11 cellular contexts compared by ENCODE assay signal in genomic region chr2:240916571-240917008, GRCh38. TPM values are rescaled to one million over a fixed set of nuclear protein-coding genes. Genes with fewer than 3 reads are reported as not detected.
A peak's percentile ranks its signal among the peaks of the same experiment; 100 is the strongest.
DNase-seq lines count a peak whose midpoint lies in the region; ATAC-seq and TF ChIP-seq lines count a peak whose summit lies in the region.
"Had no signal": no experiment of that assay in that cellular context is flagged by ENCODE, and none has a peak within 500 bp of the region (broad histone marks: within the 10 kb centered on the region; RNA-seq: fewer than 3 reads in every experiment).

No MANE protein-coding gene starts in this region.

- no peak overlapping the region for H4K91ac ChIP-seq in trophoblast cell (ENCODE audit: low read depth, low read length)

- DNase-seq in NCI-H226, result peak; percentile 30
- DNase-seq in fibroblast of the conjunctiva (ENCODE audit: low read depth), result peak; percentile 87
- peak; percentile 42 for DNase-seq in omental fat pad (ENCODE audit: low spot score)
- DNase-seq in activated CD4-positive, alpha-beta T cell treated with anti-CD3 and anti-CD28 coated beads, Interleukin-2, amount 10 ng/mL, durations not matched to agents 7 days and 5 days, result no peak
- no peak for DNase-seq in trophoblast cell
- DNase-seq in GM10266 (ENCODE audit: extremely low spot score), result no peak
- DNase-seq: naive B cell, NCI-H1092 had no signal

- POLR2A ChIA-PET in activated CD4-positive, alpha-beta T cell treated with anti-CD3 and anti-CD28 coated beads, Interleukin-2, amount 10 ng/mL, durations not matched to agents 7 days and 5 days (lab: Charles Lee), result no interaction called here

- CTCF ChIA-PET in activated CD4-positive, alpha-beta T cell treated with anti-CD3 and anti-CD28 coated beads, Interleukin-2, amount 10 ng/mL, durations not matched to agents 7 days and 5 days (lab: Charles Lee), result no interaction called here

- H3K79me1 ChIP-seq in trophoblast cell (ENCODE audit: low read length), result no peaks in the 10 kb centered on the region

- no CpG with 5 or more reads among the region's 24 CpGs for WGBS in trophoblast cell (ENCODE audit: extremely low coverage, insufficient coverage, insufficient read length)

- no peaks in the 10 kb centered on the region for H3K4me1 Mint-ChIP-seq in activated CD4-positive, alpha-beta T cell treated with anti-CD3 and anti-CD28 coated beads, Interleukin-2, amount 10 ng/mL, durations not matched to agents 7 days and 5 days
- H3K4me1 Mint-ChIP-seq: activated T-helper 17 cell treated with anti-CD3 and anti-CD28 coated beads, Interleukin-2, amount 50 U/mL, for 72 hours had no signal

- peak; percentile 83 for ATAC-seq in omental fat pad (ENCODE audit: low FRiP score)
- no peak for ATAC-seq in HG03097 (IDR thresholded peaks at IDR 0.05; ENCODE audit: low FRiP score, unreplicated experiment)
- ATAC-seq: activated T-helper 17 cell treated with anti-CD3 and anti-CD28 coated beads, Interleukin-2, amount 50 U/mL, for 72 hours had no signal

- no peak overlapping the region for H4K8ac ChIP-seq in trophoblast cell (ENCODE audit: low read depth, low read length)

- H3K27me3 Mint-ChIP-seq in activated CD4-positive, alpha-beta T cell treated with anti-CD3 and anti-CD28 coated beads, Interleukin-2, amount 10 ng/mL, durations not matched to agents 7 days and 5 days, result peaks cover 12% of the 10 kb centered on the region

- H3K27me3 ChIP-seq in BLaER1 treated with 17β-estradiol and CSF1 and Interleukin-3, amounts not matched to agents 10 nM and 100 nM, result peaks cover 0 to 24% (median 0%) of the 10 kb centered on the region in 11 experiments; a peak in 7 of 22 replicates
- H3K27me3 ChIP-seq in trophoblast cell (ENCODE audit: insufficient read depth, low read length), result peaks cover 16% of the 10 kb centered on the region

- no peak overlapping the region for H3K14ac ChIP-seq in trophoblast cell (ENCODE audit: low read length)

- no peaks in the 10 kb centered on the region for H3K79me2 ChIP-seq in trophoblast cell (ENCODE audit: control insufficient read depth, insufficient read depth, low read length, poor library complexity)

- no peaks in the 10 kb centered on the region for H3K9me3 ChIP-seq in BLaER1 treated with 17β-estradiol and CSF1 and Interleukin-3, amounts not matched to agents 10 nM and 100 nM (replicated peaks in 1 of 11)
- H3K9me3 ChIP-seq in trophoblast cell (ENCODE audit: insufficient read depth, low read depth, low read length), result no peaks in the 10 kb centered on the region

- no peak overlapping the region for H3K4me3 Mint-ChIP-seq in activated CD4-positive, alpha-beta T cell treated with anti-CD3 and anti-CD28 coated beads, Interleukin-2, amount 10 ng/mL, durations not matched to agents 7 days and 5 days
- H3K4me3 Mint-ChIP-seq: activated T-helper 17 cell treated with anti-CD3 and anti-CD28 coated beads, Interleukin-2, amount 50 U/mL, for 72 hours had no signal

- no peak overlapping the region for H3K18ac ChIP-seq in trophoblast cell (ENCODE audit: low read length)

- no peak overlapping the region for H3K4ac ChIP-seq in trophoblast cell (ENCODE audit: low read depth, low read length)

- no peak overlapping the region for H3K23ac ChIP-seq in trophoblast cell (ENCODE audit: low read length)

- H3K36me3 ChIP-seq in BLaER1 treated with 17β-estradiol and CSF1 and Interleukin-3, amounts not matched to agents 10 nM and 100 nM, result no peaks in the 10 kb centered on the region
- H3K36me3 ChIP-seq in trophoblast cell (ENCODE audit: control insufficient read depth in 1 of 2, insufficient read depth in 2 of 2, low read length in 2 of 2), result no peaks in the 10 kb centered on the region

- no peak overlapping the region for H2AK5ac ChIP-seq in trophoblast cell (ENCODE audit: low read length)

- peak overlapping the region in 1 of 11 experiments; percentile 20; a peak in 1 of 22 replicates for H3K27ac ChIP-seq in BLaER1 treated with 17β-estradiol and CSF1 and Interleukin-3, amounts not matched to agents 10 nM and 100 nM
- no peak overlapping the region for H3K27ac ChIP-seq in trophoblast cell (ENCODE audit: low read depth, low read length)

- TF ChIP-seq CTCF in omental fat pad (IDR thresholded peaks at IDR 0.05) (no peak), GM10266 (IDR thresholded peaks at IDR 0.05; ENCODE audit: control insufficient read depth, insufficient read depth, low read depth, missing control alignments) (no peak)

- H3K4me1 ChIP-seq in BLaER1 treated with 17β-estradiol and CSF1 and Interleukin-3, amounts not matched to agents 10 nM and 100 nM, result peaks cover 13 to 65% (median 33%) of the 10 kb centered on the region in 10 experiments; a peak in 19 of 20 replicates
- H3K4me1 ChIP-seq in trophoblast cell (ENCODE audit: control insufficient read depth in 1 of 2, insufficient read depth in 2 of 2, low read length in 2 of 2), result peaks cover 0 to 5% of the 10 kb centered on the region in 2 experiments

- no peaks in the 10 kb centered on the region for H3K9me3 Mint-ChIP-seq in activated CD4-positive, alpha-beta T cell treated with anti-CD3 and anti-CD28 coated beads, Interleukin-2, amount 10 ng/mL, durations not matched to agents 7 days and 5 days
- H3K9me3 Mint-ChIP-seq: activated T-helper 17 cell treated with anti-CD3 and anti-CD28 coated beads, Interleukin-2, amount 50 U/mL, for 72 hours; naive B cell had no signal

- H3K27ac Mint-ChIP-seq in activated CD4-positive, alpha-beta T cell treated with anti-CD3 and anti-CD28 coated beads, Interleukin-2, amount 10 ng/mL, durations not matched to agents 7 days and 5 days, result no peak overlapping the region
- H3K27ac Mint-ChIP-seq: activated T-helper 17 cell treated with anti-CD3 and anti-CD28 coated beads, Interleukin-2, amount 50 U/mL, for 72 hours; naive B cell had no signal

- peak overlapping the region in 8 of 10 experiments; percentile 27 to 52 (median 46); a peak in 12 of 20 replicates for H3K4me3 ChIP-seq in BLaER1 treated with 17β-estradiol and CSF1 and Interleukin-3, amounts not matched to agents 10 nM and 100 nM
- H3K4me3 ChIP-seq in trophoblast cell (ENCODE audit: low read depth, low read length), result no peak overlapping the region

- peak overlapping the region in 5 of 11 experiments; percentile 23 to 57 (median 37); a peak in 5 of 22 replicates for H3K9ac ChIP-seq in BLaER1 treated with 17β-estradiol and CSF1 and Interleukin-3, amounts not matched to agents 10 nM and 100 nM
- no peak overlapping the region for H3K9ac ChIP-seq in trophoblast cell (ENCODE audit: low read length)

- no peak overlapping the region for H4K12ac ChIP-seq in trophoblast cell (ENCODE audit: low read depth, low read length)

- peaks cover 0 to 38% (median 0%) of the 10 kb centered on the region in 11 experiments; a peak in 6 of 22 replicates for H4K20me1 ChIP-seq in BLaER1 treated with 17β-estradiol and CSF1 and Interleukin-3, amounts not matched to agents 10 nM and 100 nM

- H3K4me2 ChIP-seq in BLaER1 treated with 17β-estradiol and CSF1 and Interleukin-3, amounts not matched to agents 10 nM and 100 nM, result peak overlapping the region; percentile 68 to 97 (median 93)
- no peak overlapping the region for H3K4me2 ChIP-seq in trophoblast cell (ENCODE audit: low read length)

- H2BK120ac ChIP-seq in trophoblast cell (ENCODE audit: insufficient read depth, low read length, poor library complexity), result no peak overlapping the region

- no peaks in the 10 kb centered on the region for H3K36me3 Mint-ChIP-seq in activated CD4-positive, alpha-beta T cell treated with anti-CD3 and anti-CD28 coated beads, Interleukin-2, amount 10 ng/mL, durations not matched to agents 7 days and 5 days (ENCODE audit: low read depth)
- H3K36me3 Mint-ChIP-seq: naive B cell had no signal

- no peak overlapping the region for H2BK5ac ChIP-seq in trophoblast cell (ENCODE audit: low read depth, low read length, poor library complexity)

- H2BK12ac ChIP-seq in trophoblast cell (ENCODE audit: low read length), result no peak overlapping the region

- H2AFZ ChIP-seq in trophoblast cell (ENCODE audit: insufficient read depth, low read length, poor library complexity), result no peak overlapping the region

RNA-seq across cellular contexts. Expression of gene CROCC2, which starts 10.5 kb away (rescaled TPM):
- under 1 TPM in 2 of 4 donors, not detected in 2; 0.06 to 0.12 TPM for total RNA-seq in omental fat pad
- total RNA-seq in activated CD4-positive, alpha-beta T cell treated with anti-CD3 and anti-CD28 coated beads, Interleukin-2, amount 10 ng/mL, durations not matched to agents 7 days and 5 days, result not detected
- polyA plus RNA-seq in trophoblast cell (2013), result not detected in 2 replicates
- total RNA-seq: activated T-helper 17 cell treated with anti-CD3 and anti-CD28 coated beads, Interleukin-2, amount 50 U/mL, for 72 hours had no signal

RNA-seq across cellular contexts. Expression of gene MAB21L4, which starts 20.6 kb away (rescaled TPM):
- not detected for total RNA-seq in omental fat pad
- not detected for total RNA-seq in activated CD4-positive, alpha-beta T cell treated with anti-CD3 and anti-CD28 coated beads, Interleukin-2, amount 10 ng/mL, durations not matched to agents 7 days and 5 days
- 0.04 and 0.08 TPM in 2 replicates for polyA plus RNA-seq in trophoblast cell (2013)
- total RNA-seq: activated T-helper 17 cell treated with anti-CD3 and anti-CD28 coated beads, Interleukin-2, amount 50 U/mL, for 72 hours had no signal

RNA-seq across cellular contexts. Expression of gene AGXT, which starts 48.0 kb away (rescaled TPM):
- total RNA-seq in omental fat pad, result 1 to 10 TPM in 1 of 4 donors, under 1 TPM in 1, not detected in 2; 0.56 to 1.4 TPM
- total RNA-seq in activated CD4-positive, alpha-beta T cell treated with anti-CD3 and anti-CD28 coated beads, Interleukin-2, amount 10 ng/mL, durations not matched to agents 7 days and 5 days, result not detected
- polyA plus RNA-seq in trophoblast cell (2013), result not detected in 2 replicates
- total RNA-seq: activated T-helper 17 cell treated with anti-CD3 and anti-CD28 coated beads, Interleukin-2, amount 50 U/mL, for 72 hours had no signal

Comparison
In these comparisons a context has a peak if more than half of its experiments do, and no peak if none do; other contexts are left out.
1. DNase-seq: peak in NCI-H226 (single experiment), fibroblast of the conjunctiva (single experiment) and omental fat pad (single experiment); none in activated CD4-positive, alpha-beta T cell treated with anti-CD3 and anti-CD28 coated beads, Interleukin-2, amount 10 ng/mL, durations not matched to agents 7 days and 5 days (single experiment), trophoblast cell (0 of 2) and GM10266 (single experiment).